Comparison of ENCODE assay signal across 8 cellular contexts in genomic region chr20:3751664-3752385, GRCh38. TPM values are rescaled to one million over a fixed set of nuclear protein-coding genes. Genes with fewer than 3 reads are reported as not detected.
DNase-seq lines count a peak whose midpoint lies in the region; ATAC-seq, FAIRE-seq and TF ChIP-seq lines count a peak whose summit lies in the region.

No MANE protein-coding gene starts in this region.

- H3K4me1 ChIP-seq in BLaER1 treated with 17β-estradiol and CSF1 and Interleukin-3, amounts not matched to agents 10 nM and 100 nM, result peaks cover 15 to 43% (median 26%) of the 10 kb centered on the region in 10 experiments
- H3K4me1 ChIP-seq in hepatocyte (ENCODE audit: insufficient read depth), result peaks cover 12% of the 10 kb centered on the region
- peaks cover 0 to 5% of the 10 kb centered on the region in 2 donors for H3K4me1 ChIP-seq in small intestine (ENCODE audit: control insufficient read depth in 2 of 2, insufficient read depth in 1 of 2, low read depth in 1 of 2, low read length in 1 of 2)

- no peaks in the 10 kb centered on the region for H3K9me2 ChIP-seq in hepatocyte (replicated peaks; ENCODE audit: insufficient read depth)

- peak; percentile 92 for DNase-seq in NCI-H510A treated with DMSO at 0.1 percent for 48 hours (lab: John Stamatoyannopoulos, UW)
- DNase-seq in activated naive CD4-positive, alpha-beta T cell treated with anti-CD3 and anti-CD28 coated beads, Interleukin-2, amount 50 U/mL, for 16 hours, result peak; percentile 63
- DNase-seq in hepatocyte (ENCODE audit: low spot score), result peak; percentile 63
- DNase-seq in small intestine, result peak; percentile 72
- no peak for DNase-seq in 8988T
- no peak for DNase-seq in NCI-H226

- peak overlapping the region in 6 of 11 experiments; percentile 10 to 44 (median 28); a peak in 5 of 22 replicates for H3K27ac ChIP-seq in BLaER1 treated with 17β-estradiol and CSF1 and Interleukin-3, amounts not matched to agents 10 nM and 100 nM
- H3K27ac ChIP-seq in hepatocyte (no peak overlapping the region), small intestine (ENCODE audit: low read depth in 1 of 2, low read length in 1 of 2) (no peak overlapping the region)

- no peaks in the 10 kb centered on the region for H3K9me3 ChIP-seq in BLaER1 treated with 17β-estradiol and CSF1 and Interleukin-3, amounts not matched to agents 10 nM and 100 nM (replicated peaks in 1 of 11)
- H3K9me3 ChIP-seq in hepatocyte (ENCODE audit: low read depth) (no peaks in the 10 kb centered on the region), small intestine (ENCODE audit: control insufficient read depth, low read depth) (no peaks in the 10 kb centered on the region)

- peak overlapping the region; percentile 56 for H2AFZ ChIP-seq in hepatocyte

- H3K4me2 ChIP-seq in BLaER1 treated with 17β-estradiol and CSF1 and Interleukin-3, amounts not matched to agents 10 nM and 100 nM, result peak overlapping the region; percentile 62 to 90 (median 79)
- peak overlapping the region; percentile 90 for H3K4me2 ChIP-seq in hepatocyte

- no peak for ATAC-seq in HG03159 (IDR thresholded peaks at IDR 0.05; ENCODE audit: unreplicated experiment)

- H3K79me2 ChIP-seq in hepatocyte, result no peaks in the 10 kb centered on the region

- WGBS in hepatocyte (ENCODE audit: low lambda C conversion rate, missing lambda C conversion rate), result 7% methylated on average over 87 of the region's 96 CpGs
- 14 to 48% (median 30%) methylated on average over 92 to 96 of the region's 96 CpGs for WGBS in small intestine, 3 donors

- no peaks in the 10 kb centered on the region for H3K27me3 ChIP-seq in BLaER1 treated with 17β-estradiol and CSF1 and Interleukin-3, amounts not matched to agents 10 nM and 100 nM
- H3K27me3 ChIP-seq in hepatocyte (peaks cover 48% of the 10 kb centered on the region), small intestine (ENCODE audit: control insufficient read depth in 2 of 2, insufficient read depth in 2 of 2, low read length in 2 of 2) (no peaks in the 10 kb centered on the region)

- FAIRE-seq in small intestine (lab: Jason Lieb, UNC), result no peak

- H3K9ac ChIP-seq in BLaER1 treated with 17β-estradiol and CSF1 and Interleukin-3, amounts not matched to agents 10 nM and 100 nM, result peak overlapping the region; percentile 16 to 66 (median 54); a peak in 18 of 22 replicates

- peaks cover 43 to 65% (median 51%) of the 10 kb centered on the region in 11 experiments for H3K36me3 ChIP-seq in BLaER1 treated with 17β-estradiol and CSF1 and Interleukin-3, amounts not matched to agents 10 nM and 100 nM
- no peaks in the 10 kb centered on the region for H3K36me3 ChIP-seq in hepatocyte (replicated peaks; ENCODE audit: insufficient read depth, low read depth)
- H3K36me3 ChIP-seq in small intestine (ENCODE audit: control insufficient read depth in 2 of 2, insufficient read depth in 2 of 2, low read length in 2 of 2), result no peaks in the 10 kb centered on the region

- H3K4me3 ChIP-seq in BLaER1 treated with 17β-estradiol and CSF1 and Interleukin-3, amounts not matched to agents 10 nM and 100 nM, result peak overlapping the region; percentile 43 to 60 (median 52)
- H3K4me3 ChIP-seq in hepatocyte (peak overlapping the region; percentile 27), small intestine (ENCODE audit: low read depth in 1 of 2, low read length in 2 of 2) (peak overlapping the region in 1 of 2 donors; percentile 42)

- no peak for TF ChIP-seq CTCF in hepatocyte (IDR thresholded peaks at IDR 0.05; ENCODE audit: poor library complexity)

- peaks cover 0 to 90% (median 66%) of the 10 kb centered on the region in 11 experiments; a peak in 19 of 22 replicates for H4K20me1 ChIP-seq in BLaER1 treated with 17β-estradiol and CSF1 and Interleukin-3, amounts not matched to agents 10 nM and 100 nM
- H4K20me1 ChIP-seq in hepatocyte (ENCODE audit: insufficient read depth, poor library complexity, severe bottlenecking), result no peaks in the 10 kb centered on the region

RNA-seq across cellular contexts. Expression of gene ADISSP, which starts 15.7 kb away (rescaled TPM):
- 9.6 and 11.7 TPM in 2 replicates for total RNA-seq in hepatocyte
- 31.7 and 36.0 TPM in 2 replicates for polyA plus RNA-seq in hepatocyte
- 10 to 100 TPM in 2 of 3 donors, 1 to 10 TPM in 1; 5.8 to 38.4 (median 14.3) TPM for polyA plus RNA-seq in small intestine

RNA-seq across cellular contexts. Expression of gene HSPA12B, which starts 19.3 kb away (rescaled TPM):
- 3.4 and 3.7 TPM in 2 replicates for total RNA-seq in hepatocyte
- polyA plus RNA-seq in hepatocyte (2.5 and 2.9 TPM in 2 replicates), small intestine (1 to 10 TPM in 2 of 3 donors, not detected in 1; 2.7 to 9.7 TPM)

RNA-seq across cellular contexts. Expression of gene SPEF1, which starts 29.4 kb away (rescaled TPM):
- total RNA-seq in hepatocyte, result 0.63 TPM in 1 of 2 replicates, not detected in the other
- polyA plus RNA-seq in hepatocyte (0.51 TPM in 1 of 2 replicates, not detected in the other), small intestine (under 1 TPM in 1 of 3 donors, not detected in 2; 0.06 TPM)

RNA-seq across cellular contexts. Expression of gene CENPB, which starts 34.7 kb away (rescaled TPM):
- total RNA-seq in hepatocyte, result 40.9 and 46.7 TPM in 2 replicates
- polyA plus RNA-seq in hepatocyte (17.6 and 21.2 TPM in 2 replicates), small intestine (10 to 100 TPM; 60.4 to 73.2 (median 60.5) TPM)

RNA-seq across cellular contexts. Expression of gene SIGLEC1, which starts 39.4 kb away (rescaled TPM):
- total RNA-seq in hepatocyte, result 0.16 and 0.23 TPM in 2 replicates
- polyA plus RNA-seq in hepatocyte (0.11 and 0.62 TPM in 2 replicates), small intestine (1 to 10 TPM in 2 of 3 donors, under 1 TPM in 1; 0.22 to 6.3 (median 1.1) TPM)

Comparison
In these comparisons a context has a peak if more than half of its experiments do, and no peak if none do; other contexts are left out.
1. H3K27ac ChIP-seq: peak in BLaER1 treated with 17β-estradiol and CSF1 and Interleukin-3, amounts not matched to agents 10 nM and 100 nM (6 of 11); none in hepatocyte (single experiment) and small intestine (0 of 2).
2. DNase-seq: peak in NCI-H510A treated with DMSO at 0.1 percent for 48 hours (single experiment), activated naive CD4-positive, alpha-beta T cell treated with anti-CD3 and anti-CD28 coated beads, Interleukin-2, amount 50 U/mL, for 16 hours (single experiment), hepatocyte (single experiment) and small intestine (single experiment); none in 8988T (single experiment) and NCI-H226 (single experiment).